21 cellular contexts compared by ENCODE assay signal in genomic region chr5:147921134-147921533, GRCh38. TPM values are rescaled to one million over a fixed set of nuclear protein-coding genes. Genes with fewer than 3 reads are reported as not detected.
"Had no signal": no experiment of that assay in that cellular context is flagged by ENCODE, and none has a peak within 500 bp of the region (broad histone marks: within the 10 kb centered on the region; RNA-seq: fewer than 3 reads in every experiment).

No MANE protein-coding gene starts in this region.

- H3K27ac Mint-ChIP-seq: activated CD8-positive, alpha-beta memory T cell treated with anti-CD3 and anti-CD28 coated beads, Interleukin-2, amount 10 ng/mL, durations not matched to agents 7 days and 5 days; activated naive CD8-positive, alpha-beta T cell; dendritic cell treated with granulocyte-macrophage colony-stimulating factor and Interleukin-4, amounts not matched to agents 40 ng/mL and 50 ng/mL, for 4 days; effector memory CD8-positive, alpha-beta T cell; immature natural killer cell; natural killer cell had no signal

- H3K4me1 Mint-ChIP-seq: activated CD8-positive, alpha-beta memory T cell treated with anti-CD3 and anti-CD28 coated beads, Interleukin-2, amount 10 ng/mL, durations not matched to agents 7 days and 5 days; immature natural killer cell; natural killer cell had no signal

- H3K4me3 Mint-ChIP-seq: activated CD8-positive, alpha-beta memory T cell treated with anti-CD3 and anti-CD28 coated beads, Interleukin-2, amount 10 ng/mL, durations not matched to agents 7 days and 5 days; activated naive CD8-positive, alpha-beta T cell; activated T-cell treated with anti-CD3 and anti-CD28 coated beads, Interleukin-2, amount 50 U/mL, for 4 hours; dendritic cell treated with granulocyte-macrophage colony-stimulating factor and Interleukin-4, amounts not matched to agents 40 ng/mL and 50 ng/mL, for 4 days; effector memory CD8-positive, alpha-beta T cell; immature natural killer cell; natural killer cell had no signal

- H3K27ac ChIP-seq: brain microvascular endothelial cell, thyroid gland had no signal

- H3K4me3 ChIP-seq: lung, mucosa of descending colon, thyroid gland had no signal

- H3K9me3 ChIP-seq: mucosa of descending colon, thyroid gland had no signal

- H3K36me3 ChIP-seq: brain microvascular endothelial cell, thyroid gland had no signal

- DNase-seq: activated CD4-positive, alpha-beta T cell treated with anti-CD3 and anti-CD28 coated beads, Interleukin-2, amount 50 U/mL, for 1 hour; activated CD8-positive, alpha-beta memory T cell treated with anti-CD3 and anti-CD28 coated beads, Interleukin-2, amount 10 ng/mL, durations not matched to agents 7 days and 5 days; activated gamma-delta T cell; activated T-cell treated with anti-CD3 and anti-CD28 coated beads, Interleukin-2, amount 50 U/mL, for 4 hours; amygdala; brain microvascular endothelial cell; cerebellar nuclear complex; effector memory CD8-positive, alpha-beta T cell; erythroblast; immature natural killer cell; left colon; mucosa of descending colon; natural killer cell; right cardiac atrium; small intestine; thyroid gland had no signal

- H3K27me3 Mint-ChIP-seq: activated CD8-positive, alpha-beta memory T cell treated with anti-CD3 and anti-CD28 coated beads, Interleukin-2, amount 10 ng/mL, durations not matched to agents 7 days and 5 days; dendritic cell treated with granulocyte-macrophage colony-stimulating factor and Interleukin-4, amounts not matched to agents 40 ng/mL and 50 ng/mL, for 4 days had no signal

- H3K36me3 Mint-ChIP-seq: activated CD8-positive, alpha-beta memory T cell treated with anti-CD3 and anti-CD28 coated beads, Interleukin-2, amount 10 ng/mL, durations not matched to agents 7 days and 5 days; activated naive CD8-positive, alpha-beta T cell; immature natural killer cell; natural killer cell had no signal

- H3K9me3 Mint-ChIP-seq: effector memory CD8-positive, alpha-beta T cell; natural killer cell had no signal

- H3K27me3 ChIP-seq: brain microvascular endothelial cell, thyroid gland had no signal

- H3K4me1 ChIP-seq: thyroid gland had no signal

- ATAC-seq: activated CD8-positive, alpha-beta memory T cell treated with anti-CD3 and anti-CD28 coated beads, Interleukin-2, amount 10 ng/mL, durations not matched to agents 7 days and 5 days; activated T-cell treated with anti-CD3 and anti-CD28 coated beads, Interleukin-2, amount 50 U/mL, for 4 hours; effector memory CD8-positive, alpha-beta T cell; left colon; mucosa of descending colon; natural killer cell; right cardiac atrium had no signal

RNA-seq across cellular contexts. Expression of gene C5orf46, which starts 14.8 kb away (rescaled TPM):
- total RNA-seq: activated CD8-positive, alpha-beta memory T cell treated with anti-CD3 and anti-CD28 coated beads, Interleukin-2, amount 10 ng/mL, durations not matched to agents 7 days and 5 days; activated T-cell treated with anti-CD3 and anti-CD28 coated beads, Interleukin-2, amount 50 U/mL, for 4 hours; glomerular endothelial cell; left colon; lung; mucosa of descending colon; natural killer cell; thyroid gland had no signal

RNA-seq across cellular contexts. Expression of gene SCGB3A2, which starts 42.6 kb away (rescaled TPM):
- total RNA-seq: activated CD8-positive, alpha-beta memory T cell treated with anti-CD3 and anti-CD28 coated beads, Interleukin-2, amount 10 ng/mL, durations not matched to agents 7 days and 5 days; glomerular endothelial cell; left colon; mucosa of descending colon; posterior vena cava; thyroid gland had no signal
